In the genomic region with DNA sequence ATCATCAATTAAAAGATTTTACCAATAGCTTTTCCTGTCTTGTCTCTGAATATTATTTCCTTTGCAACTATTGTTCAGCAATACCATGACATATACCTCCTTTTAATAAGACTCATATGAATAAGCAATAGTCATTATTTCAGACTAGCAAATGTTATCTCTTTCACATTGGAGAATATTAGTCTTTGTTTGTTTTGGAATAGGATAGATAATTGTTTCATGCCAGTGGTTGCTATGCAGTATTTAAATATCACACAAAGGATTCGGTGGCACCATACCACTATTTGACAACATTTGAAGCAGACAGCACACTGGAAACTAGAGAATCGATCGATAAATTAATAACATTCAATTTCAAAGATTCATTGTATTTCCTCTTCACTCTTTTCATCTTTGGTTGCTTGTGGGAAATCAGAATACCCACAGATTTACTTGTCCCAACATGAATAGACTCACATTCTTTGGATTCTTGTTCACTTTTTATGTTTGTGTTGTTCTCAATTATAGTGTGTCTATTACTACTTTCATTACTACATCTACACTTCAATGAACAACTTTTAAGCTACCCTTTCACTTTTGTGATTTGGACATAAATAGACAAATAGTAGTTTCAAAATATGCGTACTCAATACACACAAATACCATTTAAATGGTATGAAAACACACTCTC, we compare ENCODE assay signal across 30 cellular contexts. TPM values are rescaled to one million over a fixed set of nuclear protein-coding genes. Genes with fewer than 3 reads are reported as not detected.
"Had no signal": no experiment of that assay in that cellular context is flagged by ENCODE, and none has a peak within 500 bp of the region (broad histone marks: within the 10 kb centered on the region; RNA-seq: fewer than 3 reads in every experiment).

No MANE protein-coding gene starts in this region.

- H3K9me3 ChIP-seq: left ventricle myocardium inferior, ovary, prostate gland, thyroid gland, upper lobe of right lung had no signal

- H3K79me2 ChIP-seq: hepatocyte had no signal

- H2AFZ ChIP-seq: hepatocyte had no signal

- H3K36me3 ChIP-seq: left ventricle myocardium inferior, ovary, prostate gland, thyroid gland, upper lobe of right lung had no signal

- H3K27ac ChIP-seq: hepatocyte, left ventricle myocardium inferior, ovary, prostate gland, thyroid gland, upper lobe of right lung, VCaP had no signal

- H3K4me3 ChIP-seq: hepatocyte, left ventricle myocardium inferior, ovary, prostate gland, thyroid gland, upper lobe of right lung had no signal

- H3K4me2 ChIP-seq: hepatocyte had no signal

- FAIRE-seq: colon, endometrium, frontal cortex had no signal

- H3K4me1 ChIP-seq: prostate gland, thyroid gland, upper lobe of right lung had no signal

- DNase-seq: activated CD4-positive, alpha-beta T cell treated with anti-CD3 and anti-CD28 coated beads, Interleukin-2, amount 10 ng/mL, durations not matched to agents 7 days and 5 days; activated CD4-positive, CD25-positive, alpha-beta regulatory T cell treated with anti-CD3 and anti-CD28 coated beads, Interleukin-2, amount 50 U/mL, for 72 hours; activated CD8-positive, alpha-beta memory T cell treated with anti-CD3 and anti-CD28 coated beads, Interleukin-2, amount 10 ng/mL, durations not matched to agents 7 days and 5 days; activated CD8-positive, alpha-beta T cell treated with anti-CD3 and anti-CD28 coated beads for 36 hours; activated effector memory CD4-positive, alpha-beta T cell treated with anti-CD3 and anti-CD28 coated beads, Interleukin-2, amount 50 U/mL, for 16 hours; activated naive CD4-positive, alpha-beta T cell treated with anti-CD3 and anti-CD28 coated beads, Interleukin-2, amount 10 ng/mL, durations not matched to agents 7 days and 5 days; activated T-cell treated with anti-CD3 and anti-CD28 coated beads for 4 hours; effector CD4-positive, alpha-beta T cell; glutamatergic neuron; immature natural killer cell; left ventricle myocardium inferior; midbrain; natural killer cell; ovary; right cardiac atrium; stimulated activated CD4-positive, alpha-beta T cell treated with anti-CD3 and anti-CD28 coated beads, Interleukin-12 subunit alpha, Interleukin-12 subunit beta, amount 100 ng/mL, for 4 hours; stimulated activated CD4-positive, alpha-beta T cell treated with anti-CD3 and anti-CD28 coated beads, Interleukin-4, amount 100 ng/mL, for 4 hours; substantia nigra; T-helper 2 cell; thyroid gland; upper lobe of right lung had no signal

- H3K27me3 ChIP-seq: hepatocyte, ovary, thyroid gland, upper lobe of right lung had no signal

RNA-seq across cellular contexts. Expression of a gene that starts 42.7 kb away (rescaled TPM):
- total RNA-seq: activated CD4-positive, alpha-beta T cell treated with anti-CD3 and anti-CD28 coated beads, Interleukin-2, amount 10 ng/mL, durations not matched to agents 7 days and 5 days; activated CD8-positive, alpha-beta memory T cell treated with anti-CD3 and anti-CD28 coated beads, Interleukin-2, amount 10 ng/mL, durations not matched to agents 7 days and 5 days; activated CD8-positive, alpha-beta T cell treated with anti-CD3 and anti-CD28 coated beads for 36 hours; frontal cortex; left ventricle myocardium inferior; lung microvascular endothelial cell; natural killer cell; ovary; prostate gland; right cardiac atrium; skeletal muscle tissue; thyroid gland; upper lobe of right lung had no signal
- polyA plus RNA-seq: esophagus, immature natural killer cell, right cardiac atrium had no signal
